Comparison of ENCODE assay signal across 8 cellular contexts in genomic region chr14:105180598-105181528, GRCh38. TPM values are rescaled to one million over a fixed set of nuclear protein-coding genes. Genes with fewer than 3 reads are reported as not detected.
DNase-seq lines count a peak whose midpoint lies in the region; ATAC-seq and TF ChIP-seq lines count a peak whose summit lies in the region.

TSS of gene NUDT14 (minus strand) at chr14:105181312. CDS start at chr14:105181209, 103 bp downstream.

- WGBS in right lobe of liver (ENCODE audit: insufficient coverage, low coverage, low lambda C conversion rate, missing lambda C conversion rate), result 9% methylated on average over 14 of the region's 105 CpGs

- TF ChIP-seq CTCF in right lobe of liver (IDR thresholded peaks at IDR 0.05), result peak in 1 of 4 donors; percentile 7

- ATAC-seq in GM21786 (IDR thresholded peaks at IDR 0.05; ENCODE audit: unreplicated experiment), result peak; percentile 47
- ATAC-seq in right lobe of liver, result peak; percentile 84 to 91 (median 88)

- intact Hi-C loops in right lobe of liver (cut with DNase I), result no loop called here

- no peaks in the 10 kb centered on the region for H3K9me3 ChIP-seq in right lobe of liver

- peak; percentile 62 for DNase-seq in DMS79 (lab: John Stamatoyannopoulos, UW)
- peak; percentile 76 for DNase-seq in NCI-H1105 (lab: John Stamatoyannopoulos, UW)
- peak; percentile 88 for DNase-seq in activated CD4-positive, alpha-beta T cell treated with anti-CD3 and anti-CD28 coated beads for 48 hours
- peak; percentile 75 for DNase-seq in cortex of kidney (lab: John Stamatoyannopoulos, UW)
- peak; percentile 84 to 88 (median 87) for DNase-seq in right lobe of liver
- peak; percentile 70 to 75 (median 71) for DNase-seq in stimulated activated CD4-positive, alpha-beta T cell treated with anti-CD3 and anti-CD28 coated beads, TNF-alpha, amount 100 ng/mL, for 48 hours (ENCODE audit: low read depth in 3 of 3)
- DNase-seq in KG1 (lab: John Stamatoyannopoulos, UW), result no peak

- no peaks in the 10 kb centered on the region for H3K36me3 ChIP-seq in right lobe of liver

- no peaks in the 10 kb centered on the region for H3K27me3 ChIP-seq in right lobe of liver

- peak within 1 kb of the TSS in 1 of 3 donors; percentile 29 for H3K27ac ChIP-seq in right lobe of liver

- peak; percentile 36 for TF ChIP-seq POLR2A in right lobe of liver (IDR thresholded peaks at IDR 0.05)

- peak within 1 kb of the TSS; percentile 52 to 66 (median 52) for H3K4me3 ChIP-seq in right lobe of liver

- no peaks in the 10 kb centered on the region for H3K4me1 ChIP-seq in right lobe of liver

RNA-seq across cellular contexts. Expression of gene NUDT14, which starts in this region (rescaled TPM):
- total RNA-seq in right lobe of liver, result 10 to 100 TPM in 5 of 6 experiments, 1 to 10 TPM in 1; 9.0 to 27.4 (median 11.4) TPM
